Comparison of ENCODE assay signal across 12 cellular contexts in genomic region chr12:54407183-54407905, GRCh38. TPM values are rescaled to one million over a fixed set of nuclear protein-coding genes. Genes with fewer than 3 reads are reported as not detected.
DNase-seq lines count a peak whose midpoint lies in the region; ATAC-seq lines count a peak whose summit lies in the region.
"Had no signal": no experiment of that assay in that cellular context is flagged by ENCODE, and none has a peak within 500 bp of the region (broad histone marks: within the 10 kb centered on the region; RNA-seq: fewer than 3 reads in every experiment).

No MANE protein-coding gene starts in this region.

- peak overlapping the region in 2 of 3 donors; percentile 3 to 45 for H3K27ac Mint-ChIP-seq in IgD-negative memory B cell
- H3K27ac Mint-ChIP-seq: mesothelial cell of epicardium had no signal

- DNase-seq in CD1c-positive myeloid dendritic cell (ENCODE audit: extremely low spot score) (peak; percentile 83), mesenchymal stem cell (no peak), SK-N-DZ (ENCODE audit: low spot score) (no peak), HT-29 (ENCODE audit: low spot score) (no peak)
- DNase-seq in effector memory CD4-positive, alpha-beta T cell = no peak
- DNase-seq: brain microvascular endothelial cell, NCI-H2107 had no signal

- H3K9ac ChIP-seq in mesenchymal stem cell (ENCODE audit: low read length) = peak overlapping the region; percentile 40

- WGBS in mesenchymal stem cell = 87% methylated on average over 5 of the region's 5 CpGs

- no peaks in the 10 kb centered on the region for H3K27me3 Mint-ChIP-seq in IgD-negative memory B cell

- H3K23ac ChIP-seq in mesenchymal stem cell (ENCODE audit: low read length in 2 of 2) = no peak overlapping the region

- no peak overlapping the region for H3K4me2 ChIP-seq in mesenchymal stem cell (ENCODE audit: low read length, poor library complexity, severe bottlenecking)

- H3K4me1 ChIP-seq in effector memory CD4-positive, alpha-beta T cell (ENCODE audit: control insufficient read depth, insufficient read depth, low read length, poor library complexity, severe bottlenecking) = peaks cover 28% of the 10 kb centered on the region
- peaks cover 8% of the 10 kb centered on the region for H3K4me1 ChIP-seq in mesenchymal stem cell (ENCODE audit: control insufficient read depth, insufficient read depth, low read depth, low read length)

- H2BK12ac ChIP-seq in mesenchymal stem cell (ENCODE audit: low read length in 2 of 2) = no peak overlapping the region

- no peaks in the 10 kb centered on the region for H3K36me3 Mint-ChIP-seq in IgD-negative memory B cell

- no peak overlapping the region for H3K4me3 ChIP-seq in effector memory CD4-positive, alpha-beta T cell (ENCODE audit: insufficient read depth, low read depth, low read length, poor library complexity, severe bottlenecking)
- no peak overlapping the region for H3K4me3 ChIP-seq in mesenchymal stem cell (ENCODE audit: insufficient read depth in 1 of 2, low read depth in 1 of 2, low read length in 2 of 2)
- H3K4me3 ChIP-seq: psoas muscle had no signal

- H3K4ac ChIP-seq in mesenchymal stem cell (ENCODE audit: low read depth in 1 of 2, low read length in 2 of 2) = no peak overlapping the region

- no peak overlapping the region for H4K91ac ChIP-seq in mesenchymal stem cell (ENCODE audit: low read length)

- no peak overlapping the region for H4K8ac ChIP-seq in mesenchymal stem cell (ENCODE audit: low read length)

- no peak overlapping the region for H2AFZ ChIP-seq in mesenchymal stem cell (ENCODE audit: low read depth, low read length)

- H3K27ac ChIP-seq in effector memory CD4-positive, alpha-beta T cell (ENCODE audit: insufficient read depth, low read length, poor library complexity, severe bottlenecking) = peak overlapping the region; percentile 21
- H3K27ac ChIP-seq in mesenchymal stem cell (ENCODE audit: low read length, poor library complexity, severe bottlenecking) = no peak overlapping the region
- H3K27ac ChIP-seq: brain microvascular endothelial cell, psoas muscle had no signal

- peaks cover 11 to 20% (median 13%) of the 10 kb centered on the region in 3 donors for H3K4me1 Mint-ChIP-seq in IgD-negative memory B cell
- H3K4me1 Mint-ChIP-seq: mesothelial cell of epicardium had no signal

- H2AK5ac ChIP-seq in mesenchymal stem cell (ENCODE audit: low read length, severe bottlenecking) = no peak overlapping the region

- no peaks in the 10 kb centered on the region for H3K27me3 ChIP-seq in effector memory CD4-positive, alpha-beta T cell (replicated peaks; ENCODE audit: control insufficient read depth, insufficient read depth, low read length, poor library complexity, severe bottlenecking)
- H3K27me3 ChIP-seq in mesenchymal stem cell (ENCODE audit: control insufficient read depth in 1 of 2, insufficient read depth in 1 of 2, low read length in 2 of 2) = no peaks in the 10 kb centered on the region
- H3K27me3 ChIP-seq: brain microvascular endothelial cell had no signal

- no peaks in the 10 kb centered on the region for H3K9me3 Mint-ChIP-seq in IgD-negative memory B cell
- H3K9me3 Mint-ChIP-seq: mesothelial cell of epicardium had no signal

- H3K4me3 Mint-ChIP-seq in IgD-negative memory B cell = no peak overlapping the region
- H3K4me3 Mint-ChIP-seq: mesothelial cell of epicardium had no signal

- H3K18ac ChIP-seq in mesenchymal stem cell (ENCODE audit: low read depth in 1 of 2, low read length in 2 of 2) = no peak overlapping the region

- peaks cover 79% of the 10 kb centered on the region for H3K36me3 ChIP-seq in effector memory CD4-positive, alpha-beta T cell (ENCODE audit: control insufficient read depth, insufficient read depth, low read length)
- peaks cover 68 to 80% of the 10 kb centered on the region in 2 experiments for H3K36me3 ChIP-seq in mesenchymal stem cell (ENCODE audit: control insufficient read depth in 1 of 2, insufficient read depth in 2 of 2, low read depth in 1 of 2, low read length in 2 of 2)

- H3K9me3 ChIP-seq in effector memory CD4-positive, alpha-beta T cell (ENCODE audit: control insufficient read depth, low read length) = no peaks in the 10 kb centered on the region
- H3K9me3 ChIP-seq in mesenchymal stem cell (ENCODE audit: control insufficient read depth, low read length) = no peaks in the 10 kb centered on the region
- H3K9me3 ChIP-seq: psoas muscle had no signal

- H2BK5ac ChIP-seq in mesenchymal stem cell (ENCODE audit: low read depth, low read length, poor library complexity, severe bottlenecking) = no peak overlapping the region

- H3K14ac ChIP-seq in mesenchymal stem cell (ENCODE audit: low read length in 2 of 2) = no peak overlapping the region

- peaks cover 39% of the 10 kb centered on the region for H3K79me1 ChIP-seq in mesenchymal stem cell (replicated peaks; ENCODE audit: low read length, poor library complexity, severe bottlenecking)

- H2BK120ac ChIP-seq in mesenchymal stem cell (ENCODE audit: low read depth, low read length) = no peak overlapping the region

- no peak overlapping the region for H2BK15ac ChIP-seq in mesenchymal stem cell (ENCODE audit: low read depth, poor library complexity, severe bottlenecking)

- no peak for ATAC-seq in GM21423 (IDR thresholded peaks at IDR 0.05; ENCODE audit: unreplicated experiment)
- ATAC-seq in GM21529 (IDR thresholded peaks at IDR 0.05; ENCODE audit: unreplicated experiment) = no peak
- ATAC-seq: psoas muscle had no signal

RNA-seq across cellular contexts. Expression of gene ITGA5, which starts 11.7 kb away (rescaled TPM):
- 1.6 TPM for polyA plus RNA-seq in IgD-negative memory B cell
- 248 TPM for polyA plus RNA-seq in mesenchymal stem cell (2013, experiment 1 of 2)
- 244 TPM for polyA plus RNA-seq in mesenchymal stem cell (2013, experiment 2 of 2)
- polyA plus RNA-seq in SK-N-DZ (2014; cell fraction: cytosol; rRNA removed) = 0.05 TPM in 1 of 2 replicates, not detected in the other
- 0.05 and 0.12 TPM in 2 replicates for polyA plus RNA-seq in SK-N-DZ (2014; cell fraction: nucleus; rRNA removed)
- total RNA-seq in HT-29 (2014; rRNA removed; shearing (Covaris generic)) = not detected in 2 replicates

RNA-seq across cellular contexts. Expression of gene ZNF385A, which starts 22.8 kb away (rescaled TPM):
- polyA plus RNA-seq in IgD-negative memory B cell = 4.2 TPM
- 16.2 TPM for polyA plus RNA-seq in mesenchymal stem cell (2013, experiment 1 of 2)
- polyA plus RNA-seq in mesenchymal stem cell (2013, experiment 2 of 2) = 17.1 TPM
- 19.5 and 30.2 TPM in 2 replicates for polyA plus RNA-seq in SK-N-DZ (2014; cell fraction: cytosol; rRNA removed)
- 7.6 and 21.2 TPM in 2 replicates for polyA plus RNA-seq in SK-N-DZ (2014; cell fraction: nucleus; rRNA removed)
- 0.10 and 1.3 TPM in 2 replicates for total RNA-seq in HT-29 (2014; rRNA removed; shearing (Covaris generic))

RNA-seq across cellular contexts. Expression of gene GPR84, which starts 43.1 kb away (rescaled TPM):
- polyA plus RNA-seq in IgD-negative memory B cell = not detected
- polyA plus RNA-seq in mesenchymal stem cell (2013, experiment 1 of 2) = not detected
- polyA plus RNA-seq in mesenchymal stem cell (2013, experiment 2 of 2) = not detected
- not detected in 2 replicates for polyA plus RNA-seq in SK-N-DZ (2014; cell fraction: cytosol; rRNA removed)
- not detected in 2 replicates for polyA plus RNA-seq in SK-N-DZ (2014; cell fraction: nucleus; rRNA removed)
- not detected in 2 replicates for total RNA-seq in HT-29 (2014; rRNA removed; shearing (Covaris generic))
